20 cellular contexts compared by ENCODE assay signal in genomic region chr19:35379545-35379944, GRCh38. TPM values are rescaled to one million over a fixed set of nuclear protein-coding genes. Genes with fewer than 3 reads are reported as not detected.
"Had no signal": no experiment of that assay in that cellular context is flagged by ENCODE, and none has a peak within 500 bp of the region (broad histone marks: within the 10 kb centered on the region; RNA-seq: fewer than 3 reads in every experiment).

No MANE protein-coding gene starts in this region.

RNA-seq across cellular contexts. Expression of gene GPR42, which starts 8.7 kb away (rescaled TPM):
- total RNA-seq: heart right ventricle; left cardiac atrium; left lobe of liver; liver; lower lobe of right lung; mammary epithelial cell; mucosa of gallbladder; naive thymus-derived CD8-positive, alpha-beta T cell; neural crest cell; osteoblast; progenitor cell of endocrine pancreas; pulmonary artery endothelial cell; renal cortical epithelial cell; right atrium auricular region; right lobe of liver; skeletal muscle tissue; smooth muscle cell; temporal lobe; tibial nerve had no signal
- polyA plus RNA-seq: heart right ventricle; keratinocyte; liver; mammary epithelial cell; naive thymus-derived CD8-positive, alpha-beta T cell; smooth muscle cell had no signal

RNA-seq across cellular contexts. Expression of gene FFAR3, which starts 21.3 kb away (rescaled TPM):
- total RNA-seq: left lobe of liver; lower lobe of right lung; mammary epithelial cell; naive thymus-derived CD8-positive, alpha-beta T cell; neural crest cell; osteoblast; progenitor cell of endocrine pancreas; pulmonary artery endothelial cell; renal cortical epithelial cell; right atrium auricular region; skeletal muscle tissue; smooth muscle cell had no signal
- polyA plus RNA-seq: keratinocyte; liver; mammary epithelial cell; naive thymus-derived CD8-positive, alpha-beta T cell; smooth muscle cell had no signal

RNA-seq across cellular contexts. Expression of gene FFAR1, which starts 31.8 kb away (rescaled TPM):
- total RNA-seq: heart right ventricle; left cardiac atrium; left lobe of liver; liver; lower lobe of right lung; mammary epithelial cell; mucosa of gallbladder; naive thymus-derived CD8-positive, alpha-beta T cell; neural crest cell; osteoblast; pulmonary artery endothelial cell; renal cortical epithelial cell; right atrium auricular region; right lobe of liver; skeletal muscle tissue; smooth muscle cell; temporal lobe had no signal
- polyA plus RNA-seq: heart right ventricle; keratinocyte; liver; mammary epithelial cell; naive thymus-derived CD8-positive, alpha-beta T cell; smooth muscle cell had no signal

RNA-seq across cellular contexts. Expression of gene CD22, which starts 50.6 kb away (rescaled TPM):
- total RNA-seq: neural crest cell, osteoblast, pulmonary artery endothelial cell, renal cortical epithelial cell, smooth muscle cell, temporal lobe had no signal
- polyA plus RNA-seq: smooth muscle cell had no signal
